In genomic region chr9:14846871-14847311, GRCh38 we compare ENCODE assay signal across 8 cellular contexts.
DNase-seq lines count a peak whose midpoint lies in the region; ATAC-seq and TF ChIP-seq lines count a peak whose summit lies in the region.

No MANE protein-coding gene starts in this region.

- WGBS in trophoblast cell (ENCODE audit: extremely low coverage, insufficient coverage, insufficient read length): no CpG with 5 or more reads among the region's 3 CpGs

- H3K9me3 ChIP-seq in trophoblast cell (ENCODE audit: insufficient read depth, low read depth, low read length): peaks cover 2% of the 10 kb centered on the region

- no peak overlapping the region for H3K9ac ChIP-seq in trophoblast cell (ENCODE audit: low read length)

- no peak overlapping the region for H3K27ac ChIP-seq in trophoblast cell (ENCODE audit: low read depth, low read length)

- no peaks in the 10 kb centered on the region for H3K4me1 Mint-ChIP-seq in activated CD4-positive, alpha-beta memory T cell treated with anti-CD3 and anti-CD28 coated beads for 36 hours (ENCODE audit: low read depth)

- H3K9me3 Mint-ChIP-seq in activated CD4-positive, alpha-beta memory T cell treated with anti-CD3 and anti-CD28 coated beads for 36 hours: peaks cover 4% of the 10 kb centered on the region

- peaks cover 3% of the 10 kb centered on the region for H3K27me3 Mint-ChIP-seq in activated CD4-positive, alpha-beta memory T cell treated with anti-CD3 and anti-CD28 coated beads for 36 hours

- H4K91ac ChIP-seq in trophoblast cell (ENCODE audit: low read depth, low read length): no peak overlapping the region

- no peak overlapping the region for H3K4me2 ChIP-seq in trophoblast cell (ENCODE audit: low read length)

- H3K27ac Mint-ChIP-seq in activated CD4-positive, alpha-beta memory T cell treated with anti-CD3 and anti-CD28 coated beads for 36 hours: no peak overlapping the region

- H3K14ac ChIP-seq in trophoblast cell (ENCODE audit: low read length): no peak overlapping the region

- POLR2A ChIA-PET in BJ (lab: Charles Lee): no interaction called here
- POLR2A ChIA-PET in activated CD4-positive, alpha-beta memory T cell treated with anti-CD3 and anti-CD28 coated beads for 36 hours (lab: Charles Lee): no interaction called here

- ATAC-seq in GM18868 (IDR thresholded peaks at IDR 0.05; ENCODE audit: unreplicated experiment) (peak; percentile 100), HG03045 (IDR thresholded peaks at IDR 0.05; ENCODE audit: unreplicated experiment) (peak; percentile 86)

- no peak overlapping the region for H4K12ac ChIP-seq in trophoblast cell (ENCODE audit: low read depth, low read length)

- H3K4me1 ChIP-seq in trophoblast cell (ENCODE audit: control insufficient read depth in 1 of 2, insufficient read depth in 2 of 2, low read length in 2 of 2): no peaks in the 10 kb centered on the region

- TF ChIP-seq CTCF in BJ (IDR thresholded peaks at IDR 0.05; ENCODE audit: insufficient read depth, low read depth, low read length): peak; percentile 80

- H3K79me1 ChIP-seq in trophoblast cell (ENCODE audit: low read length): no peaks in the 10 kb centered on the region

- intact Hi-C loops in activated CD4-positive, alpha-beta memory T cell treated with anti-CD3 and anti-CD28 coated beads for 36 hours (cut with micrococcal nuclease): loop anchor here (2.0 to 5.0 kb wide), 2 partner anchors 230 to 295 kb away; no protein-coding TSS in a partner anchor

- H3K79me2 ChIP-seq in trophoblast cell (ENCODE audit: control insufficient read depth, insufficient read depth, low read length, poor library complexity): no peaks in the 10 kb centered on the region

- H3K27me3 ChIP-seq in BJ (ENCODE audit: control insufficient read depth, insufficient read depth, low read length): no peaks in the 10 kb centered on the region; the same call in 1 of the 2 replicates
- no peaks in the 10 kb centered on the region for H3K27me3 ChIP-seq in trophoblast cell (ENCODE audit: insufficient read depth, low read length)

- H3K18ac ChIP-seq in trophoblast cell (ENCODE audit: low read length): no peak overlapping the region

- no peak overlapping the region for H2AK5ac ChIP-seq in trophoblast cell (ENCODE audit: low read length)

- no peak overlapping the region for H2BK120ac ChIP-seq in trophoblast cell (ENCODE audit: insufficient read depth, low read length, poor library complexity)

- H2AFZ ChIP-seq in trophoblast cell (ENCODE audit: insufficient read depth, low read length, poor library complexity): no peak overlapping the region

- H3K4me3 Mint-ChIP-seq in activated CD4-positive, alpha-beta memory T cell treated with anti-CD3 and anti-CD28 coated beads for 36 hours: no peak overlapping the region

- H3K36me3 Mint-ChIP-seq in activated CD4-positive, alpha-beta memory T cell treated with anti-CD3 and anti-CD28 coated beads for 36 hours: no peaks in the 10 kb centered on the region

- H3K23ac ChIP-seq in trophoblast cell (ENCODE audit: low read length): no peak overlapping the region

- no peak overlapping the region for H2BK5ac ChIP-seq in trophoblast cell (ENCODE audit: low read depth, low read length, poor library complexity)

- H4K8ac ChIP-seq in trophoblast cell (ENCODE audit: low read depth, low read length): no peak overlapping the region

- no peaks in the 10 kb centered on the region for H3K36me3 ChIP-seq in BJ (ENCODE audit: control insufficient read depth, insufficient read depth, low read length)
- H3K36me3 ChIP-seq in trophoblast cell (ENCODE audit: control insufficient read depth in 1 of 2, insufficient read depth in 2 of 2, low read length in 2 of 2): peaks cover 17 to 31% of the 10 kb centered on the region in 2 experiments

- H3K4me3 ChIP-seq in BJ (ENCODE audit: low read depth, low read length) (no peak overlapping the region), trophoblast cell (ENCODE audit: low read depth, low read length) (no peak overlapping the region)

- no peak overlapping the region for H3K4ac ChIP-seq in trophoblast cell (ENCODE audit: low read depth, low read length)

- DNase-seq in BJ (ENCODE audit: low read depth) (no peak), NCI-H226 (peak; percentile 19), fibroblast of gingiva (ENCODE audit: low read depth) (peak; percentile 39), trophoblast cell (peak; percentile 46 to 81), middle frontal gyrus (ENCODE audit: extremely low spot score, low spot score) (no peak)
- peak; percentile 67 for DNase-seq in activated CD4-positive, alpha-beta memory T cell treated with anti-CD3 and anti-CD28 coated beads for 36 hours

- CTCF ChIA-PET in BJ (lab: Yijun Ruan, JAX): interaction anchor here (1.3 to 1.5 kb wide), 4 partner anchors 9 to 140 kb away, joined by 3 to 7 read pairs (median 4); no protein-coding TSS in a partner anchor
- CTCF ChIA-PET in activated CD4-positive, alpha-beta memory T cell treated with anti-CD3 and anti-CD28 coated beads for 36 hours (lab: Charles Lee): interaction anchor here (1.2 to 1.4 kb wide), 3 partner anchors 28 to 288 kb away, joined by 3 to 6 read pairs (median 3); no protein-coding TSS in a partner anchor

- H2BK12ac ChIP-seq in trophoblast cell (ENCODE audit: low read length): no peak overlapping the region

Comparison
In these comparisons a context has a peak if more than half of its experiments do, and no peak if none do; other contexts are left out.
1. DNase-seq: peak in NCI-H226 (single experiment), activated CD4-positive, alpha-beta memory T cell treated with anti-CD3 and anti-CD28 coated beads for 36 hours (single experiment), fibroblast of gingiva (single experiment) and trophoblast cell (2 of 2); none in BJ (single experiment) and middle frontal gyrus (single experiment).